9 cellular contexts compared by ENCODE assay signal in genomic region chr12:56296207-56296785, GRCh38. TPM values are rescaled to one million over a fixed set of nuclear protein-coding genes. Genes with fewer than 3 reads are reported as not detected.
DNase-seq lines count a peak whose midpoint lies in the region; ATAC-seq and TF ChIP-seq lines count a peak whose summit lies in the region.
"Had no signal": no experiment of that assay in that cellular context is flagged by ENCODE, and none has a peak within 500 bp of the region (broad histone marks: within the 10 kb centered on the region; RNA-seq: fewer than 3 reads in every experiment).

No MANE protein-coding gene starts in this region.

- peaks cover 51 to 75% (median 65%) of the 10 kb centered on the region in 3 donors for H3K4me1 Mint-ChIP-seq in CD8-positive, alpha-beta memory T cell
- H3K4me1 Mint-ChIP-seq in naive B cell, result peaks cover 50 to 68% (median 55%) of the 10 kb centered on the region in 3 donors

- intact Hi-C loops in Right ventricle myocardium inferior (cut with DNase I), result no loop called here

- 0 out of 2 replicates have a peak overlapping the region, but pooled peaks have one; percentile 8 for H3K4me3 ChIP-seq in BE2C (ENCODE audit: low read depth, low read length)
- H3K4me3 ChIP-seq in CD8-positive, alpha-beta memory T cell (ENCODE audit: low read length), result no peak overlapping the region

- TF ChIP-seq CTCF in BE2C (IDR thresholded peaks at IDR 0.05; ENCODE audit: low read depth, low read length), result no peak
- no peak for TF ChIP-seq CTCF in RWPE1 (conservative IDR thresholded peaks at IDR 0.05; ENCODE audit: low read depth)

- no peak for DNase-seq in BE2C
- no peak for DNase-seq in CD8-positive, alpha-beta memory T cell
- DNase-seq in RWPE1 (ENCODE audit: low spot score), result no peak
- DNase-seq in naive B cell, result no peak
- DNase-seq in UCSD-AML1 (lab: John Stamatoyannopoulos, UW; ENCODE audit: unreplicated experiment), result no peak
- no peak for DNase-seq in Right ventricle myocardium inferior (ENCODE audit: missing footprints)
- DNase-seq: NCI-H1417 had no signal

- ATAC-seq in naive B cell (ENCODE audit: low read depth in 2 of 2), result no peak
- ATAC-seq in GM21526 (IDR thresholded peaks at IDR 0.05; ENCODE audit: low FRiP score, unreplicated experiment), result no peak
- ATAC-seq in Right ventricle myocardium inferior, result no peak
- no peak for ATAC-seq in GM18873 (IDR thresholded peaks at IDR 0.05; ENCODE audit: low FRiP score, unreplicated experiment)

- H3K4me1 ChIP-seq in BE2C, result peaks cover 19% of the 10 kb centered on the region
- peaks cover 43% of the 10 kb centered on the region for H3K4me1 ChIP-seq in CD8-positive, alpha-beta memory T cell (ENCODE audit: insufficient read depth, low read length)

- CTCF ChIA-PET in CD8-positive, alpha-beta memory T cell (lab: Charles Lee), result interaction anchor here (1.0 kb wide), 1 partner anchor 168 kb away, joined by 3 read pairs; no protein-coding TSS in a partner anchor
- CTCF ChIA-PET in RWPE1 (lab: Yijun Ruan, JAX), result no interaction called here

- no peaks in the 10 kb centered on the region for H3K27me3 Mint-ChIP-seq in CD8-positive, alpha-beta memory T cell
- H3K27me3 Mint-ChIP-seq in naive B cell, result no peaks in the 10 kb centered on the region

- peaks cover 57% of the 10 kb centered on the region for H3K36me3 ChIP-seq in BE2C
- H3K36me3 ChIP-seq in CD8-positive, alpha-beta memory T cell (ENCODE audit: insufficient read depth, low read length), result peaks cover 11% of the 10 kb centered on the region

- H3K27me3 ChIP-seq in BE2C, result no peaks in the 10 kb centered on the region
- H3K27me3 ChIP-seq in CD8-positive, alpha-beta memory T cell (ENCODE audit: insufficient read depth, low read length, poor library complexity, severe bottlenecking), result no peaks in the 10 kb centered on the region

- peak overlapping the region; percentile 48 to 93 (median 68) for H3K27ac Mint-ChIP-seq in CD8-positive, alpha-beta memory T cell
- H3K27ac Mint-ChIP-seq in naive B cell, result peak overlapping the region; percentile 23 to 85 (median 63)

- H3K27ac ChIP-seq in CD8-positive, alpha-beta memory T cell (ENCODE audit: low read depth, low read length), result no peak overlapping the region
- H3K27ac ChIP-seq in RWPE1, result peak overlapping the region; percentile 28; the same call in 1 of the 2 replicates

- POLR2A ChIA-PET in CD8-positive, alpha-beta memory T cell (lab: Charles Lee), result no interaction called here
- POLR2A ChIA-PET in RWPE1 (lab: Yijun Ruan, JAX; ENCODE audit: low non-redundant PET), result no interaction called here

- H3K36me3 Mint-ChIP-seq in CD8-positive, alpha-beta memory T cell, result peaks cover 0 to 40% (median 4%) of the 10 kb centered on the region in 3 donors
- no peaks in the 10 kb centered on the region for H3K36me3 Mint-ChIP-seq in naive B cell

- H3K4me3 Mint-ChIP-seq in CD8-positive, alpha-beta memory T cell, result no peak overlapping the region
- H3K4me3 Mint-ChIP-seq in naive B cell, result peak overlapping the region in 5 of 8 donors; percentile 2 to 78 (median 21)

- no peaks in the 10 kb centered on the region for H3K9me3 ChIP-seq in BE2C
- H3K9me3 ChIP-seq in CD8-positive, alpha-beta memory T cell (ENCODE audit: low read length), result no peaks in the 10 kb centered on the region

- no peaks in the 10 kb centered on the region for H3K9me3 Mint-ChIP-seq in CD8-positive, alpha-beta memory T cell
- H3K9me3 Mint-ChIP-seq in naive B cell, result no peaks in the 10 kb centered on the region

RNA-seq across cellular contexts. Expression of gene CS, which starts 3.8 kb away (rescaled TPM):
- 362 TPM for polyA plus RNA-seq in BE2C (2012; ENCODE audit: insufficient read depth, insufficient read length, low read depth)
- total RNA-seq in CD8-positive, alpha-beta memory T cell, result 100 to 1,000 TPM; 279 to 286 TPM
- polyA plus RNA-seq in CD8-positive, alpha-beta memory T cell, result 78.8 TPM
- 10 to 100 TPM; 60.8 to 88.7 (median 72.1) TPM for polyA plus RNA-seq in naive B cell (ENCODE audit: low read depth in 6 of 6)
- total RNA-seq in Right ventricle myocardium inferior, result 799 TPM

RNA-seq across cellular contexts. Expression of gene CNPY2, which starts 19.5 kb away (rescaled TPM):
- 129 TPM for polyA plus RNA-seq in BE2C (2012; ENCODE audit: insufficient read depth, insufficient read length, low read depth)
- 100 to 1,000 TPM; 165 to 167 TPM for total RNA-seq in CD8-positive, alpha-beta memory T cell
- polyA plus RNA-seq in CD8-positive, alpha-beta memory T cell, result 188 TPM
- 100 to 1,000 TPM; 134 to 210 (median 152) TPM for polyA plus RNA-seq in naive B cell (ENCODE audit: low read depth in 6 of 6)
- 36.5 TPM for total RNA-seq in Right ventricle myocardium inferior

RNA-seq across cellular contexts. Expression of gene COQ10A, which starts 29.6 kb away (rescaled TPM):
- polyA plus RNA-seq in BE2C (2012; ENCODE audit: insufficient read depth, insufficient read length, low read depth), result 25.3 TPM
- 10 to 100 TPM; 14.3 to 14.4 TPM for total RNA-seq in CD8-positive, alpha-beta memory T cell
- 14.2 TPM for polyA plus RNA-seq in CD8-positive, alpha-beta memory T cell
- 10 to 100 TPM in 5 of 6 donors, 1 to 10 TPM in 1; 9.5 to 16.6 (median 14.2) TPM for polyA plus RNA-seq in naive B cell (ENCODE audit: low read depth in 6 of 6)
- 130 TPM for total RNA-seq in Right ventricle myocardium inferior

RNA-seq across cellular contexts. Expression of gene PAN2, which starts 37.5 kb away (rescaled TPM):
- 48.6 TPM for polyA plus RNA-seq in BE2C (2012; ENCODE audit: insufficient read depth, insufficient read length, low read depth)
- total RNA-seq in CD8-positive, alpha-beta memory T cell, result 10 to 100 TPM; 36.6 to 40.4 TPM
- polyA plus RNA-seq in CD8-positive, alpha-beta memory T cell, result 5.4 TPM
- 10 to 100 TPM in 5 of 6 donors, 1 to 10 TPM in 1; 10.0 to 15.3 (median 13.6) TPM for polyA plus RNA-seq in naive B cell (ENCODE audit: low read depth in 6 of 6)
- 45.1 TPM for total RNA-seq in Right ventricle myocardium inferior

RNA-seq across cellular contexts. Expression of gene ANKRD52, which starts 38.1 kb away (rescaled TPM):
- polyA plus RNA-seq in BE2C (2012; ENCODE audit: insufficient read depth, insufficient read length, low read depth), result 32.3 TPM
- total RNA-seq in CD8-positive, alpha-beta memory T cell, result 10 to 100 TPM; 67.0 to 69.9 TPM
- polyA plus RNA-seq in CD8-positive, alpha-beta memory T cell, result 16.1 TPM
- 10 to 100 TPM in 3 of 6 donors, 1 to 10 TPM in 3; 2.3 to 13.2 (median 8.0) TPM for polyA plus RNA-seq in naive B cell (ENCODE audit: low read depth in 6 of 6)
- 23.9 TPM for total RNA-seq in Right ventricle myocardium inferior

Comparison
In these comparisons a context has a peak if more than half of its experiments do, and no peak if none do; other contexts are left out.
1. H3K4me3 Mint-ChIP-seq: peak in naive B cell (5 of 8); none in CD8-positive, alpha-beta memory T cell (0 of 7).